ENCODE assay signal across 10 cellular contexts in the genomic region with DNA sequence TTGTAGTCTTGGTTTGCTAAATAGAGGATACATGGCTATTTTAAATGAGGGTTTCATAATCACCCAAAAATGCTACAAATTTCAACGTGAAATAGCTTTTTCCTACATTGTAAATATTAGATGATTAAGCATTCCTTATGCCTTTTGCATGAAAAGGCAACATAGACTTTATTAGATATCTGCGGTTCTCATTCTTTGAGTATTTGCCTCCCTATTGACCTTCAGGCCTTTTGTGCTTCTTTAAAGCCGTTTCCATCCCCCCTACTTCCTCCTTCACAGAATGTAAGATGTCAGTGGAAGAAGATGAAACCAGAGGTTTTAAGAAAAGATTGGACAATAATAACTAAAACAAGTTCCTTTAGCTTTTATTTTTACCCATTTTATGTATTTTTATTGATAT.
DNase-seq lines count a peak whose midpoint lies in the region; ATAC-seq and TF ChIP-seq lines count a peak whose summit lies in the region.
"Had no signal": no experiment of that assay in that cellular context is flagged by ENCODE, and none has a peak within 500 bp of the region (broad histone marks: within the 10 kb centered on the region; RNA-seq: fewer than 3 reads in every experiment).

No MANE protein-coding gene starts in this region.

- H3K9me3 Mint-ChIP-seq in stimulated activated naive CD8-positive, alpha-beta T cell treated with anti-CD3 and anti-CD28 coated beads, Interleukin-15, Interleukin-2, amounts not matched to agents 100 ng/mL and 50 ng/mL, for 24 hours = no peaks in the 10 kb centered on the region
- H3K9me3 Mint-ChIP-seq: CD14-positive monocyte had no signal

- peak overlapping the region; percentile 88 for H3K27ac Mint-ChIP-seq in stimulated activated naive CD8-positive, alpha-beta T cell treated with anti-CD3 and anti-CD28 coated beads, Interleukin-15, Interleukin-2, amounts not matched to agents 100 ng/mL and 50 ng/mL, for 24 hours

- H3K36me3 Mint-ChIP-seq in stimulated activated naive CD8-positive, alpha-beta T cell treated with anti-CD3 and anti-CD28 coated beads, Interleukin-15, Interleukin-2, amounts not matched to agents 100 ng/mL and 50 ng/mL, for 24 hours (ENCODE audit: low read depth) = no peaks in the 10 kb centered on the region

- no peak for TF ChIP-seq CTCF in fibroblast of mammary gland (conservative IDR thresholded peaks at IDR 0.05; ENCODE audit: control insufficient read depth, insufficient read depth, low read depth, low read length)
- no peak for TF ChIP-seq CTCF in lower leg skin (IDR thresholded peaks at IDR 0.05)

- H3K4me3 ChIP-seq in fibroblast of mammary gland (ENCODE audit: control insufficient read depth, low read depth, low read length) (no peak overlapping the region), lower leg skin (ENCODE audit: low read depth, poor library complexity, severe bottlenecking) (no peak overlapping the region), MG63 (no peak overlapping the region)

- H3K4me3 Mint-ChIP-seq in stimulated activated naive CD8-positive, alpha-beta T cell treated with anti-CD3 and anti-CD28 coated beads, Interleukin-15, Interleukin-2, amounts not matched to agents 100 ng/mL and 50 ng/mL, for 24 hours = peak overlapping the region; percentile 63
- H3K4me3 Mint-ChIP-seq: CD14-positive monocyte, neural crest cell had no signal

- no peaks in the 10 kb centered on the region for H3K27me3 ChIP-seq in MG63

- no peak for ATAC-seq in stimulated activated naive CD8-positive, alpha-beta T cell treated with anti-CD3 and anti-CD28 coated beads, Interleukin-15, Interleukin-2, amounts not matched to agents 100 U/mL and 50 U/mL, for 24 hours
- ATAC-seq in GM21360 (IDR thresholded peaks at IDR 0.05; ENCODE audit: unreplicated experiment) = no peak

- WGBS in lower leg skin, 2 donors = 60 to 77% methylated on average over 3 of the region's 3 CpGs

- H3K4me1 Mint-ChIP-seq in stimulated activated naive CD8-positive, alpha-beta T cell treated with anti-CD3 and anti-CD28 coated beads, Interleukin-15, Interleukin-2, amounts not matched to agents 100 ng/mL and 50 ng/mL, for 24 hours (ENCODE audit: low read depth) = peaks cover 66% of the 10 kb centered on the region

- no peaks in the 10 kb centered on the region for H3K27me3 Mint-ChIP-seq in stimulated activated naive CD8-positive, alpha-beta T cell treated with anti-CD3 and anti-CD28 coated beads, Interleukin-15, Interleukin-2, amounts not matched to agents 100 ng/mL and 50 ng/mL, for 24 hours

- DNase-seq in stimulated activated naive CD8-positive, alpha-beta T cell treated with anti-CD3 and anti-CD28 coated beads, Interleukin-15, Interleukin-2, amounts not matched to agents 100 U/mL and 50 U/mL, for 24 hours = no peak
- DNase-seq in SKM-1 treated with dmso at 0.1 percent for 144 hours (lab: John Stamatoyannopoulos, UW; ENCODE audit: unreplicated experiment) (peak; percentile 45), fibroblast of mammary gland (ENCODE audit: low read depth) (peak; percentile 8), amygdala (lab: John Stamatoyannopoulos, UW) (no peak), lower leg skin (ENCODE audit: low spot score in 2 of 2) (no peak), MG63 (no peak)

- 0 out of 2 replicates have a peak, but pooled peaks cover 2% of the 10 kb centered on the region for H3K9me3 ChIP-seq in MG63

- TF ChIP-seq POLR2A in lower leg skin (IDR thresholded peaks at IDR 0.05) = no peak

- no peaks in the 10 kb centered on the region for H3K36me3 ChIP-seq in MG63

- intact Hi-C loops in lower leg skin (cut with DNase I; ENCODE audit: low total_unique reads) = no loop called here

Comparison
In these comparisons a context has a peak if more than half of its experiments do, and no peak if none do; other contexts are left out.
1. DNase-seq: peak in SKM-1 treated with dmso at 0.1 percent for 144 hours (single experiment) and fibroblast of mammary gland (single experiment); none in stimulated activated naive CD8-positive, alpha-beta T cell treated with anti-CD3 and anti-CD28 coated beads, Interleukin-15, Interleukin-2, amounts not matched to agents 100 U/mL and 50 U/mL, for 24 hours (single experiment), amygdala (0 of 56), lower leg skin (0 of 2) and MG63 (single experiment).